Comparison of ENCODE assay signal across 8 cellular contexts in the genomic region with DNA sequence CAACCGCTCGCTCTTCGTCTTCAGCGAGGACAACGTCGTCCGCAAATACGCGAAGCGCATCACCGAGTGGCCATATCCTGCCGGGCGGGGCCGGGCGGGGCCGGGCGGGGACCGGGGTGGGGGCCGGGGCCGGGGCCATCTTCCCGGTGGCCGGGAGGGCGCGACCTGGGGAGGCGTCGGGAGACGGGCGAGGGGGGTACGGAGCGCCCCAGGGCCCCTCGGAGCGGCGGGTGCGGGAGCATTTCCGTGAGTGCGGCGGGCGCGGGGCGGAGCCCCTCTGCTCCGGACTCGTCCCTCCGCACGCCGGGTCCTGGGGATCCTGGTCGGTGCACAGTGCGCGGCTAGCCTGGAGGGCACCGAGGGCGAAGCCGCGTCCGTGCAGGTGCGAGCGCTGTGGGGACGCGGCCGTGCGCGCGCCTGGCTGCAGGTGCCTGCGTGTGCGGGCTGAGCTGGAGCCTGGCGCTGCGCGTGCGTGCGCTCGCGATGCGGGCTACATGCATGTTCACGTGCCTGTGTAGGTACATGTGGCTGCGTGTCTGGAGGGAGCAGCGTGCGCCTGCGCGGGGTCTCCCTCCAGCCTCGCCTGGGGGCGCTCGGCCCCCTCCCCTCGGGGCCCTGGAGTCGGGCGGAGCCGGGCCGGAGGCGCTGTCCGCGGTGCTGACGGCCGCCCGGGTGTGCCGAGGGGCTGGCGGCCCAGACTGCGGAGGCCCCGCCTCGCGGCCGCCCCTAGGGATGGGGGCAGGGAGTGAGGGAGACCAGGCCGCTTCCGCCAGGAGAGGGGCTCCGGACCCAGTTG. TPM values are rescaled to one million over a fixed set of nuclear protein-coding genes. Genes with fewer than 3 reads are reported as not detected.
DNase-seq lines count a peak whose midpoint lies in the region; ATAC-seq, FAIRE-seq and TF ChIP-seq lines count a peak whose summit lies in the region.

No MANE protein-coding gene starts in this region.

- DNase-seq in NCI-H345 (lab: John Stamatoyannopoulos, UW) = peak; percentile 47
- DNase-seq in chondrocyte (ENCODE audit: low spot score) = no peak
- peak; percentile 47 for DNase-seq in urothelium cell line (ENCODE audit: low spot score)
- no peak for DNase-seq in esophagus squamous epithelium (lab: John Stamatoyannopoulos, UW)
- no peak for DNase-seq in NCI-H446 treated with DMSO at 0.1 percent for 48 hours (lab: John Stamatoyannopoulos, UW)

- H3K27me3 ChIP-seq in liver (ENCODE audit: control insufficient read depth in 4 of 4, insufficient read depth in 4 of 4, low read length in 3 of 4) (peaks cover 0 to 12% (median 2%) of the 10 kb centered on the region in 4 donors), esophagus squamous epithelium (peaks cover 0 to 77% (median 0%) of the 10 kb centered on the region in 4 donors)

- 7% methylated on average over 101 of the region's 101 CpGs for WGBS in liver
- WGBS in esophagus squamous epithelium, 2 donors = 10% methylated on average over 25 of the region's 101 CpGs; no CpG with 5 or more reads in 1 of the 2 donors

- TF ChIP-seq CTCF in chondrocyte (IDR thresholded peaks at IDR 0.05) (peak; percentile 15), liver (IDR thresholded peaks at IDR 0.05; ENCODE audit: low read depth, low read length, missing input control) (no peak), esophagus squamous epithelium (IDR thresholded peaks at IDR 0.05) (no peak)

- TF ChIP-seq POLR2A in esophagus squamous epithelium (IDR thresholded peaks at IDR 0.05) = no peak

- no peak for ATAC-seq in GM19463 (IDR thresholded peaks at IDR 0.05; ENCODE audit: unreplicated experiment)

- no peaks in the 10 kb centered on the region for H3K4me1 ChIP-seq in ES-I3 (ENCODE audit: insufficient read depth, low read length)
- peaks cover 3 to 6% (median 4%) of the 10 kb centered on the region in 4 donors for H3K4me1 ChIP-seq in liver (ENCODE audit: control insufficient read depth in 4 of 4, insufficient read depth in 4 of 4, low read length in 3 of 4)
- peaks cover 0 to 10% (median 7%) of the 10 kb centered on the region in 3 donors for H3K4me1 ChIP-seq in esophagus squamous epithelium

- peaks cover 27% of the 10 kb centered on the region for H3K27me3 Mint-ChIP-seq in chondrocyte (ENCODE audit: low read depth)

- H3K9ac ChIP-seq in ES-I3 (ENCODE audit: low read depth, low read length) (peak overlapping the region; percentile 35; the same call in 1 of the 2 replicates), liver (ENCODE audit: low read depth in 1 of 2, low read length in 2 of 2) (no peak overlapping the region)

- H3K9me3 Mint-ChIP-seq in chondrocyte (ENCODE audit: low read depth) = peaks cover 3% of the 10 kb centered on the region

- H3K9me3 ChIP-seq in ES-I3 (ENCODE audit: control insufficient read depth, insufficient read depth, low read length) = no peaks in the 10 kb centered on the region
- H3K9me3 ChIP-seq in liver (ENCODE audit: control insufficient read depth in 4 of 4, low read length in 3 of 4) = no peaks in the 10 kb centered on the region
- H3K9me3 ChIP-seq in esophagus squamous epithelium = no peaks in the 10 kb centered on the region

- no peak overlapping the region for H3K4me3 Mint-ChIP-seq in chondrocyte (ENCODE audit: unreplicated experiment)

- no peaks in the 10 kb centered on the region for H3K36me3 Mint-ChIP-seq in chondrocyte (ENCODE audit: low read depth)

- H3K27ac ChIP-seq in liver (ENCODE audit: low read depth in 1 of 2, low read length in 2 of 2) (no peak overlapping the region), esophagus squamous epithelium (no peak overlapping the region)

- FAIRE-seq in urothelium cell line (lab: Jason Lieb, UNC) = no peak

- H3K4me1 Mint-ChIP-seq in chondrocyte (ENCODE audit: low read depth) = peaks cover 2% of the 10 kb centered on the region

- intact Hi-C loops in esophagus squamous epithelium (cut with DNase I) = no loop called here

- H3K4me3 ChIP-seq in liver (ENCODE audit: low read depth in 1 of 3, low read length in 3 of 3) (peak overlapping the region in 2 of 3 donors; percentile 40 to 43), esophagus squamous epithelium (peak overlapping the region in 2 of 4 donors; percentile 34 to 44)

- H3K36me3 ChIP-seq in ES-I3 (ENCODE audit: insufficient read depth, low read length) (no peaks in the 10 kb centered on the region), liver (ENCODE audit: control insufficient read depth in 4 of 4, insufficient read depth in 3 of 4, low read depth in 1 of 4, low read length in 3 of 4) (no peaks in the 10 kb centered on the region), esophagus squamous epithelium (no peaks in the 10 kb centered on the region)

- no peak for TF ChIP-seq RAD21 in liver (IDR thresholded peaks at IDR 0.05)

- no peak overlapping the region for H3K27ac Mint-ChIP-seq in chondrocyte (ENCODE audit: unreplicated experiment)

TF ChIP-seq in liver, 16 proteins besides CTCF, POLR2A, EP300 and RAD21:
- TF ChIP-seq SP1 (IDR thresholded peaks at IDR 0.05) (no peak), HNF4A (conservative IDR thresholded peaks at IDR 0.05) (no peak), JUND (IDR thresholded peaks at IDR 0.05) (no peak), FOXA1 (IDR thresholded peaks at IDR 0.05) (no peak)
- TF ChIP-seq, protein P1, sequence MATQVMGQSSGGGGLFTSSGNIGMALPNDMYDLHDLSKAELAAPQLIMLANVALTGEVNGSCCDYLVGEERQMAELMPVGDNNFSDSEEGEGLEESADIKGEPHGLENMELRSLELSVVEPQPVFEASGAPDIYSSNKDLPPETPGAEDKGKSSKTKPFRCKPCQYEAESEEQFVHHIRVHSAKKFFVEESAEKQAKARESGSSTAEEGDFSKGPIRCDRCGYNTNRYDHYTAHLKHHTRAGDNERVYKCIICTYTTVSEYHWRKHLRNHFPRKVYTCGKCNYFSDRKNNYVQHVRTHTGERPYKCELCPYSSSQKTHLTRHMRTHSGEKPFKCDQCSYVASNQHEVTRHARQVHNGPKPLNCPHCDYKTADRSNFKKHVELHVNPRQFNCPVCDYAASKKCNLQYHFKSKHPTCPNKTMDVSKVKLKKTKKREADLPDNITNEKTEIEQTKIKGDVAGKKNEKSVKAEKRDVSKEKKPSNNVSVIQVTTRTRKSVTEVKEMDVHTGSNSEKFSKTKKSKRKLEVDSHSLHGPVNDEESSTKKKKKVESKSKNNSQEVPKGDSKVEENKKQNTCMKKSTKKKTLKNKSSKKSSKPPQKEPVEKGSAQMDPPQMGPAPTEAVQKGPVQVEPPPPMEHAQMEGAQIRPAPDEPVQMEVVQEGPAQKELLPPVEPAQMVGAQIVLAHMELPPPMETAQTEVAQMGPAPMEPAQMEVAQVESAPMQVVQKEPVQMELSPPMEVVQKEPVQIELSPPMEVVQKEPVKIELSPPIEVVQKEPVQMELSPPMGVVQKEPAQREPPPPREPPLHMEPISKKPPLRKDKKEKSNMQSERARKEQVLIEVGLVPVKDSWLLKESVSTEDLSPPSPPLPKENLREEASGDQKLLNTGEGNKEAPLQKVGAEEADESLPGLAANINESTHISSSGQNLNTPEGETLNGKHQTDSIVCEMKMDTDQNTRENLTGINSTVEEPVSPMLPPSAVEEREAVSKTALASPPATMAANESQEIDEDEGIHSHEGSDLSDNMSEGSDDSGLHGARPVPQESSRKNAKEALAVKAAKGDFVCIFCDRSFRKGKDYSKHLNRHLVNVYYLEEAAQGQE (IDR thresholded peaks at IDR 0.05) = peak; percentile 94
TF ChIP-seq in liver: peak in this region for 1.

RNA-seq across cellular contexts. Expression of a gene that starts 0.8 kb away (rescaled TPM):
- total RNA-seq in chondrocyte (0.31 to 3.8 TPM (median 3.7 TPM) in 3 replicates), liver (under 1 TPM; under 0.01 to 0.05 TPM), esophagus squamous epithelium (not detected)
- not detected for polyA plus RNA-seq in liver

Comparison
In these comparisons a context has a peak if more than half of its experiments do, and no peak if none do; other contexts are left out.
1. DNase-seq: peak in NCI-H345 (single experiment) and urothelium cell line (single experiment); none in chondrocyte (single experiment), esophagus squamous epithelium (single experiment) and NCI-H446 treated with DMSO at 0.1 percent for 48 hours (single experiment).